Comparison of ENCODE assay signal across 23 cellular contexts in genomic region chr12:30988086-30988485, GRCh38.
"Had no signal": no experiment of that assay in that cellular context is flagged by ENCODE, and none has a peak within 500 bp of the region (broad histone marks: within the 10 kb centered on the region; RNA-seq: fewer than 3 reads in every experiment).

No MANE protein-coding gene starts in this region.

- H3K36me3 Mint-ChIP-seq: natural killer cell treated with Interleukin-12 subunit alpha and Interleukin-12 subunit beta and Interleukin-15 and Interleukin-18, amount 100 ng/mL, for 72 hours; WTC11 had no signal

- H3K9me3 Mint-ChIP-seq: activated CD4-positive, alpha-beta memory T cell treated with anti-CD3 and anti-CD28 coated beads, Interleukin-2, amount 10 ng/mL, durations not matched to agents 7 days and 5 days; activated CD4-positive, alpha-beta T cell treated with anti-CD3 and anti-CD28 coated beads, Interleukin-2, amount 10 ng/mL, durations not matched to agents 7 days and 5 days; activated T-cell treated with anti-CD3 and anti-CD28 coated beads, Interleukin-2, amount 50 U/mL, for 24 hours; natural killer cell treated with Interleukin-12 subunit alpha and Interleukin-12 subunit beta and Interleukin-15 and Interleukin-18, amount 100 ng/mL, for 72 hours; WTC11 had no signal

- H3K4me3 Mint-ChIP-seq: activated CD4-positive, alpha-beta memory T cell treated with anti-CD3 and anti-CD28 coated beads, Interleukin-2, amount 10 ng/mL, durations not matched to agents 7 days and 5 days; activated CD4-positive, alpha-beta T cell treated with anti-CD3 and anti-CD28 coated beads, Interleukin-2, amount 10 ng/mL, durations not matched to agents 7 days and 5 days; activated T-cell treated with anti-CD3 and anti-CD28 coated beads, Interleukin-2, amount 50 U/mL, for 24 hours; natural killer cell treated with Interleukin-12 subunit alpha and Interleukin-12 subunit beta and Interleukin-15 and Interleukin-18, amount 100 ng/mL, for 72 hours; WTC11 had no signal

- H3K4me1 ChIP-seq: breast epithelium, gastroesophageal sphincter had no signal

- H3K36me3 ChIP-seq: breast epithelium, gastroesophageal sphincter, tibial nerve had no signal

- H3K27me3 ChIP-seq: breast epithelium, gastroesophageal sphincter, hepatocyte, tibial nerve had no signal

- H3K27ac Mint-ChIP-seq: activated CD4-positive, alpha-beta memory T cell treated with anti-CD3 and anti-CD28 coated beads, Interleukin-2, amount 10 ng/mL, durations not matched to agents 7 days and 5 days; activated CD4-positive, alpha-beta T cell treated with anti-CD3 and anti-CD28 coated beads, Interleukin-2, amount 10 ng/mL, durations not matched to agents 7 days and 5 days; activated T-cell treated with anti-CD3 and anti-CD28 coated beads, Interleukin-2, amount 50 U/mL, for 24 hours; natural killer cell treated with Interleukin-12 subunit alpha and Interleukin-12 subunit beta and Interleukin-15 and Interleukin-18, amount 100 ng/mL, for 72 hours; WTC11 had no signal

- H3K9me3 ChIP-seq: breast epithelium, gastroesophageal sphincter, mucosa of descending colon, tibial nerve had no signal

- H3K4me1 Mint-ChIP-seq: activated CD4-positive, alpha-beta memory T cell treated with anti-CD3 and anti-CD28 coated beads, Interleukin-2, amount 10 ng/mL, durations not matched to agents 7 days and 5 days; activated CD4-positive, alpha-beta T cell treated with anti-CD3 and anti-CD28 coated beads, Interleukin-2, amount 10 ng/mL, durations not matched to agents 7 days and 5 days had no signal

- H3K4me3 ChIP-seq: breast epithelium, gastroesophageal sphincter, hepatocyte, mucosa of descending colon, tibial nerve had no signal

- DNase-seq: activated CD4-positive, alpha-beta memory T cell treated with anti-CD3 and anti-CD28 coated beads, Interleukin-2, amount 10 ng/mL, durations not matched to agents 7 days and 5 days; activated CD4-positive, alpha-beta T cell treated with anti-CD3 and anti-CD28 coated beads for 1 hour; activated CD4-positive, alpha-beta T cell treated with anti-CD3 and anti-CD28 coated beads, Interleukin-2, amount 10 ng/mL, durations not matched to agents 7 days and 5 days; activated CD8-positive, alpha-beta memory T cell treated with anti-CD3 and anti-CD28 coated beads, Interleukin-2, amount 50 U/mL, for 48 hours; activated gamma-delta T cell treated with Interleukin-2 at 50 U/mL for 16 hours; activated naive CD4-positive, alpha-beta T cell treated with anti-CD3 and anti-CD28 coated beads, Interleukin-2, amount 50 U/mL, for 16 hours; activated T-cell treated with anti-CD3 and anti-CD28 coated beads, Interleukin-2, amount 50 U/mL, for 24 hours; amniotic stem cell; central memory CD4-positive, alpha-beta T cell; left cardiac atrium; left ventricle myocardium superior; posterior cingulate gyrus; stimulated activated CD4-positive, alpha-beta T cell treated with anti-CD3 and anti-CD28 coated beads, Interleukin-15, amount 100 ng/mL, for 24 hours; stimulated activated CD4-positive, alpha-beta T cell treated with anti-CD3 and anti-CD28 coated beads, Interleukin-2, amount 100 ng/mL, for 24 hours; stimulated activated naive CD4-positive, alpha-beta T cell; T-helper 9 cell had no signal

- ATAC-seq: gastroesophageal sphincter; left cardiac atrium; left ventricle myocardium superior; natural killer cell treated with Interleukin-12 subunit alpha and Interleukin-12 subunit beta and Interleukin-15 and Interleukin-18, amount 100 ng/mL, for 72 hours; WTC11 had no signal

- H3K27me3 Mint-ChIP-seq: activated CD4-positive, alpha-beta memory T cell treated with anti-CD3 and anti-CD28 coated beads, Interleukin-2, amount 10 ng/mL, durations not matched to agents 7 days and 5 days; activated CD4-positive, alpha-beta T cell treated with anti-CD3 and anti-CD28 coated beads, Interleukin-2, amount 10 ng/mL, durations not matched to agents 7 days and 5 days; activated T-cell treated with anti-CD3 and anti-CD28 coated beads, Interleukin-2, amount 50 U/mL, for 24 hours; natural killer cell treated with Interleukin-12 subunit alpha and Interleukin-12 subunit beta and Interleukin-15 and Interleukin-18, amount 100 ng/mL, for 72 hours had no signal

- H3K27ac ChIP-seq: breast epithelium, gastroesophageal sphincter, hepatocyte had no signal
